8 cellular contexts compared by ENCODE assay signal in genomic region chrX:45801554-45801953, GRCh38.
DNase-seq lines count a peak whose midpoint lies in the region; ATAC-seq and TF ChIP-seq lines count a peak whose summit lies in the region.

No MANE protein-coding gene starts in this region.

- TF ChIP-seq CTCF in fibroblast of mammary gland (conservative IDR thresholded peaks at IDR 0.05; ENCODE audit: control insufficient read depth, insufficient read depth, low read depth, low read length): peak; percentile 36

- in situ Hi-C loops in SK-MEL-5 (cut with HindIII; ENCODE audit: low pct_unique_long_range_greater_than_20kb, low sequenced_read_pairs): no loop called here

- ATAC-seq in HG03280 (IDR thresholded peaks at IDR 0.05; ENCODE audit: unreplicated experiment): peak; percentile 51

- H3K4me3 ChIP-seq in fibroblast of mammary gland (ENCODE audit: control insufficient read depth, low read depth, low read length): peak overlapping the region; percentile 43

- DNase-seq in NCI-H1417 (lab: John Stamatoyannopoulos, UW) (peak in 2 of 3 experiments; percentile 4 to 52), NCI-H1417 treated with DMSO at 0.1 percent for 48 hours (lab: John Stamatoyannopoulos, UW) (no peak), SK-MEL-5 (ENCODE audit: low read depth, low spot score) (peak; percentile 79), fibroblast of mammary gland (ENCODE audit: low read depth) (peak; percentile 65), COLO668 (lab: John Stamatoyannopoulos, UW; ENCODE audit: unreplicated experiment) (no peak), 8988T (no peak), NCI-H345 treated with DMSO at 0.1 percent for 48 hours (lab: John Stamatoyannopoulos, UW; ENCODE audit: unreplicated experiment) (no peak)

Comparison
In these comparisons a context has a peak if more than half of its experiments do, and no peak if none do; other contexts are left out.
1. DNase-seq: peak in NCI-H1417 (2 of 3), SK-MEL-5 (single experiment) and fibroblast of mammary gland (single experiment); none in NCI-H1417 treated with DMSO at 0.1 percent for 48 hours (single experiment), COLO668 (single experiment), 8988T (single experiment) and NCI-H345 treated with DMSO at 0.1 percent for 48 hours (single experiment).